In the genomic region with DNA sequence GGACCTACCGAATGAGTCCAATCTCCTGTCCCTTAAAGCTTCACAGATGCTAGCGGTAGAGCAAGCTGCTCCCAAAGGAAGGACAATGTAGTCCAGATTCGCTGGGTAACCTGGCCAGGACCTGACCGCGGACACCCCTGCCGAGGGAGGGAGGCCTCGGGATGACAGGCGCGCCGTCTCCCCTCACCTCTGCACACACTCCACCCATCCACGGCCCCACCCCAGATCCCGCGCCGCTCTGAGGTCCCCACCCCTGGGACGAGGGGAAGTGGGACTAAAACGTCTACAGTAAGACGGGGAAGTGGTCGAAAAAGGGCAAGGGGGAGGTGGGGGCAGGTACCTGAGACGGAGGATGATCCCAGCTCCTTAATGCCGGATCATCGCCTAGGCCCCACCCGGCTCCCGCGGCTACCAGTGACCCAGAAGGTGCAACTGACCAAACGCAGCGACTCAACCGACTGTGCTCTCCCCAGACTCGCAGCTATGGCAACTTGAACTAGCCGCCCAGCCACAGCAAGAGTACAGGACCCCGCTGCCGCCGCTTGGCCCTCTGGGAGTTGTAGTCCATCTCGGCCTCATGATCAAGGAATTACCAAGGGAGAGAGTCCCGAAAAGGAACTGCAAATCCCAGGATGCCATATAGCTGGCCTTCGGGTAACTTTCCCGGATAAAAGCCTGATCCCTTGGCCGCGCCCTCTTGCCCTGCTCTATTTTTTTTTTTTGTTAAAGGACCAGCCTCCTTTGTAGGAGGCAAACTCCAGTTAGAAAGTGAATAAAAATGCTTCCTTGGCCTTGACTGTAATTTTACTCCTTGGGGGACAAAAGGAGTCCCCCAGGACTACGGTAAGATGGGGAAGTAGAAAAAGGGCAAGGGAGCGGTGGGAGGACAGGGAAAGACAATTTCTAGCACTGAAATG, we compare ENCODE assay signal across 1 cellular context.
TF ChIP-seq lines count a peak whose summit lies in the region.

A gene (minus strand): TSS at position 498 of the 917 bp plus-strand sequence.

TF ChIP-seq in K562, 482 proteins besides CTCF, POLR2A, EP300 and RAD21 (continued from another document and continues in another):
- TF ChIP-seq, protein P1, sequence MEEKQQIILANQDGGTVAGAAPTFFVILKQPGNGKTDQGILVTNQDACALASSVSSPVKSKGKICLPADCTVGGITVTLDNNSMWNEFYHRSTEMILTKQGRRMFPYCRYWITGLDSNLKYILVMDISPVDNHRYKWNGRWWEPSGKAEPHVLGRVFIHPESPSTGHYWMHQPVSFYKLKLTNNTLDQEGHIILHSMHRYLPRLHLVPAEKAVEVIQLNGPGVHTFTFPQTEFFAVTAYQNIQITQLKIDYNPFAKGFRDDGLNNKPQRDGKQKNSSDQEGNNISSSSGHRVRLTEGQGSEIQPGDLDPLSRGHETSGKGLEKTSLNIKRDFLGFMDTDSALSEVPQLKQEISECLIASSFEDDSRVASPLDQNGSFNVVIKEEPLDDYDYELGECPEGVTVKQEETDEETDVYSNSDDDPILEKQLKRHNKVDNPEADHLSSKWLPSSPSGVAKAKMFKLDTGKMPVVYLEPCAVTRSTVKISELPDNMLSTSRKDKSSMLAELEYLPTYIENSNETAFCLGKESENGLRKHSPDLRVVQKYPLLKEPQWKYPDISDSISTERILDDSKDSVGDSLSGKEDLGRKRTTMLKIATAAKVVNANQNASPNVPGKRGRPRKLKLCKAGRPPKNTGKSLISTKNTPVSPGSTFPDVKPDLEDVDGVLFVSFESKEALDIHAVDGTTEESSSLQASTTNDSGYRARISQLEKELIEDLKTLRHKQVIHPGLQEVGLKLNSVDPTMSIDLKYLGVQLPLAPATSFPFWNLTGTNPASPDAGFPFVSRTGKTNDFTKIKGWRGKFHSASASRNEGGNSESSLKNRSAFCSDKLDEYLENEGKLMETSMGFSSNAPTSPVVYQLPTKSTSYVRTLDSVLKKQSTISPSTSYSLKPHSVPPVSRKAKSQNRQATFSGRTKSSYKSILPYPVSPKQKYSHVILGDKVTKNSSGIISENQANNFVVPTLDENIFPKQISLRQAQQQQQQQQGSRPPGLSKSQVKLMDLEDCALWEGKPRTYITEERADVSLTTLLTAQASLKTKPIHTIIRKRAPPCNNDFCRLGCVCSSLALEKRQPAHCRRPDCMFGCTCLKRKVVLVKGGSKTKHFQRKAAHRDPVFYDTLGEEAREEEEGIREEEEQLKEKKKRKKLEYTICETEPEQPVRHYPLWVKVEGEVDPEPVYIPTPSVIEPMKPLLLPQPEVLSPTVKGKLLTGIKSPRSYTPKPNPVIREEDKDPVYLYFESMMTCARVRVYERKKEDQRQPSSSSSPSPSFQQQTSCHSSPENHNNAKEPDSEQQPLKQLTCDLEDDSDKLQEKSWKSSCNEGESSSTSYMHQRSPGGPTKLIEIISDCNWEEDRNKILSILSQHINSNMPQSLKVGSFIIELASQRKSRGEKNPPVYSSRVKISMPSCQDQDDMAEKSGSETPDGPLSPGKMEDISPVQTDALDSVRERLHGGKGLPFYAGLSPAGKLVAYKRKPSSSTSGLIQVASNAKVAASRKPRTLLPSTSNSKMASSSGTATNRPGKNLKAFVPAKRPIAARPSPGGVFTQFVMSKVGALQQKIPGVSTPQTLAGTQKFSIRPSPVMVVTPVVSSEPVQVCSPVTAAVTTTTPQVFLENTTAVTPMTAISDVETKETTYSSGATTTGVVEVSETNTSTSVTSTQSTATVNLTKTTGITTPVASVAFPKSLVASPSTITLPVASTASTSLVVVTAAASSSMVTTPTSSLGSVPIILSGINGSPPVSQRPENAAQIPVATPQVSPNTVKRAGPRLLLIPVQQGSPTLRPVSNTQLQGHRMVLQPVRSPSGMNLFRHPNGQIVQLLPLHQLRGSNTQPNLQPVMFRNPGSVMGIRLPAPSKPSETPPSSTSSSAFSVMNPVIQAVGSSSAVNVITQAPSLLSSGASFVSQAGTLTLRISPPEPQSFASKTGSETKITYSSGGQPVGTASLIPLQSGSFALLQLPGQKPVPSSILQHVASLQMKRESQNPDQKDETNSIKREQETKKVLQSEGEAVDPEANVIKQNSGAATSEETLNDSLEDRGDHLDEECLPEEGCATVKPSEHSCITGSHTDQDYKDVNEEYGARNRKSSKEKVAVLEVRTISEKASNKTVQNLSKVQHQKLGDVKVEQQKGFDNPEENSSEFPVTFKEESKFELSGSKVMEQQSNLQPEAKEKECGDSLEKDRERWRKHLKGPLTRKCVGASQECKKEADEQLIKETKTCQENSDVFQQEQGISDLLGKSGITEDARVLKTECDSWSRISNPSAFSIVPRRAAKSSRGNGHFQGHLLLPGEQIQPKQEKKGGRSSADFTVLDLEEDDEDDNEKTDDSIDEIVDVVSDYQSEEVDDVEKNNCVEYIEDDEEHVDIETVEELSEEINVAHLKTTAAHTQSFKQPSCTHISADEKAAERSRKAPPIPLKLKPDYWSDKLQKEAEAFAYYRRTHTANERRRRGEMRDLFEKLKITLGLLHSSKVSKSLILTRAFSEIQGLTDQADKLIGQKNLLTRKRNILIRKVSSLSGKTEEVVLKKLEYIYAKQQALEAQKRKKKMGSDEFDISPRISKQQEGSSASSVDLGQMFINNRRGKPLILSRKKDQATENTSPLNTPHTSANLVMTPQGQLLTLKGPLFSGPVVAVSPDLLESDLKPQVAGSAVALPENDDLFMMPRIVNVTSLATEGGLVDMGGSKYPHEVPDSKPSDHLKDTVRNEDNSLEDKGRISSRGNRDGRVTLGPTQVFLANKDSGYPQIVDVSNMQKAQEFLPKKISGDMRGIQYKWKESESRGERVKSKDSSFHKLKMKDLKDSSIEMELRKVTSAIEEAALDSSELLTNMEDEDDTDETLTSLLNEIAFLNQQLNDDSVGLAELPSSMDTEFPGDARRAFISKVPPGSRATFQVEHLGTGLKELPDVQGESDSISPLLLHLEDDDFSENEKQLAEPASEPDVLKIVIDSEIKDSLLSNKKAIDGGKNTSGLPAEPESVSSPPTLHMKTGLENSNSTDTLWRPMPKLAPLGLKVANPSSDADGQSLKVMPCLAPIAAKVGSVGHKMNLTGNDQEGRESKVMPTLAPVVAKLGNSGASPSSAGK (IDR thresholded peaks at IDR 0.05), result no peak
- peak; percentile 96 for TF ChIP-seq HCFC1 (IDR thresholded peaks at IDR 0.05; ENCODE audit: low read depth, low read length)
- TF ChIP-seq NRF1 (conservative IDR thresholded peaks at IDR 0.05 in 1 of 2, IDR thresholded peaks at IDR 0.05 in 1 of 2), result peak; percentile 12 to 26; a peak in 1 of 4 replicates
- peak; percentile 60; the same call in 1 of the 2 replicates for TF ChIP-seq PHF8 (IDR thresholded peaks at IDR 0.05; ENCODE audit: borderline replicate concordance, low read length)
- TF ChIP-seq, protein P2, sequence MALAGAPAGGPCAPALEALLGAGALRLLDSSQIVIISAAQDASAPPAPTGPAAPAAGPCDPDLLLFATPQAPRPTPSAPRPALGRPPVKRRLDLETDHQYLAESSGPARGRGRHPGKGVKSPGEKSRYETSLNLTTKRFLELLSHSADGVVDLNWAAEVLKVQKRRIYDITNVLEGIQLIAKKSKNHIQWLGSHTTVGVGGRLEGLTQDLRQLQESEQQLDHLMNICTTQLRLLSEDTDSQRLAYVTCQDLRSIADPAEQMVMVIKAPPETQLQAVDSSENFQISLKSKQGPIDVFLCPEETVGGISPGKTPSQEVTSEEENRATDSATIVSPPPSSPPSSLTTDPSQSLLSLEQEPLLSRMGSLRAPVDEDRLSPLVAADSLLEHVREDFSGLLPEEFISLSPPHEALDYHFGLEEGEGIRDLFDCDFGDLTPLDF (CRISPR knock-in tag; IDR thresholded peaks at IDR 0.05), result no peak
- TF ChIP-seq, protein P3, sequence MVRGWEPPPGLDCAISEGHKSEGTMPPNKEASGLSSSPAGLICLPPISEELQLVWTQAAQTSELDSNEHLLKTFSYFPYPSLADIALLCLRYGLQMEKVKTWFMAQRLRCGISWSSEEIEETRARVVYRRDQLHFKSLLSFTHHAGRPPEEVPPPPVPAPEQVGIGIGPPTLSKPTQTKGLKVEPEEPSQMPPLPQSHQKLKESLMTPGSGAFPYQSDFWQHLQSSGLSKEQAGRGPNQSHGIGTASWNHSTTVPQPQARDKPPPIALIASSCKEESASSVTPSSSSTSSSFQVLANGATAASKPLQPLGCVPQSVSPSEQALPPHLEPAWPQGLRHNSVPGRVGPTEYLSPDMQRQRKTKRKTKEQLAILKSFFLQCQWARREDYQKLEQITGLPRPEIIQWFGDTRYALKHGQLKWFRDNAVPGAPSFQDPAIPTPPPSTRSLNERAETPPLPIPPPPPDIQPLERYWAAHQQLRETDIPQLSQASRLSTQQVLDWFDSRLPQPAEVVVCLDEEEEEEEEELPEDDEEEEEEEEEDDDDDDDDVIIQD (CRISPR knock-in tag; IDR thresholded peaks at IDR 0.05), result no peak
- peak; percentile 59; the same call in 1 of the 2 replicates for TF ChIP-seq ZNF175 (CRISPR knock-in tag; IDR thresholded peaks at IDR 0.05; ENCODE audit: low read depth)
- peak; percentile 84; the same call in 1 of the 2 replicates for TF ChIP-seq ZNF197 (CRISPR knock-in tag; IDR thresholded peaks at IDR 0.05; ENCODE audit: low read depth)
- peak; percentile 86 to 89 for TF ChIP-seq SIX5 (IDR thresholded peaks at IDR 0.05; ENCODE audit: borderline replicate concordance in 1 of 2, insufficient read depth in 1 of 2, low read depth in 1 of 2, low read length in 2 of 2)
- no peak for TF ChIP-seq BMI1 (IDR thresholded peaks at IDR 0.05; ENCODE audit: low read length)
- TF ChIP-seq ZFP30 (CRISPR knock-in tag; IDR thresholded peaks at IDR 0.05; ENCODE audit: borderline replicate concordance), result no peak
- TF ChIP-seq SIRT6 (IDR thresholded peaks at IDR 0.05; ENCODE audit: low read depth, low read length), result no peak
- no peak for TF ChIP-seq PCBP1 (IDR thresholded peaks at IDR 0.05; ENCODE audit: low read depth, low read length, poor library complexity, severe bottlenecking)
- TF ChIP-seq ZNF551 (CRISPR knock-in tag; IDR thresholded peaks at IDR 0.05), result no peak
- no peak for TF ChIP-seq POLR3A (IDR thresholded peaks at IDR 0.05; ENCODE audit: borderline replicate concordance, extremely low read depth, insufficient read depth, insufficient read length)
- TF ChIP-seq KDM5B (IDR thresholded peaks at IDR 0.05; ENCODE audit: insufficient replicate concordance, low read depth, low read length), result peak; percentile 78
- TF ChIP-seq, protein P4, sequence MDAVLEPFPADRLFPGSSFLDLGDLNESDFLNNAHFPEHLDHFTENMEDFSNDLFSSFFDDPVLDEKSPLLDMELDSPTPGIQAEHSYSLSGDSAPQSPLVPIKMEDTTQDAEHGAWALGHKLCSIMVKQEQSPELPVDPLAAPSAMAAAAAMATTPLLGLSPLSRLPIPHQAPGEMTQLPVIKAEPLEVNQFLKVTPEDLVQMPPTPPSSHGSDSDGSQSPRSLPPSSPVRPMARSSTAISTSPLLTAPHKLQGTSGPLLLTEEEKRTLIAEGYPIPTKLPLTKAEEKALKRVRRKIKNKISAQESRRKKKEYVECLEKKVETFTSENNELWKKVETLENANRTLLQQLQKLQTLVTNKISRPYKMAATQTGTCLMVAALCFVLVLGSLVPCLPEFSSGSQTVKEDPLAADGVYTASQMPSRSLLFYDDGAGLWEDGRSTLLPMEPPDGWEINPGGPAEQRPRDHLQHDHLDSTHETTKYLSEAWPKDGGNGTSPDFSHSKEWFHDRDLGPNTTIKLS (IDR thresholded peaks at IDR 0.05; ENCODE audit: borderline replicate concordance, low read depth), result peak; percentile 58; the same call in 1 of the 2 replicates
- no peak for TF ChIP-seq MYBL2 (IDR thresholded peaks at IDR 0.05; ENCODE audit: low read depth)
- no peak for TF ChIP-seq MYBL2 (CRISPR knock-in tag; IDR thresholded peaks at IDR 0.05; ENCODE audit: borderline replicate concordance)
- TF ChIP-seq, protein P5, sequence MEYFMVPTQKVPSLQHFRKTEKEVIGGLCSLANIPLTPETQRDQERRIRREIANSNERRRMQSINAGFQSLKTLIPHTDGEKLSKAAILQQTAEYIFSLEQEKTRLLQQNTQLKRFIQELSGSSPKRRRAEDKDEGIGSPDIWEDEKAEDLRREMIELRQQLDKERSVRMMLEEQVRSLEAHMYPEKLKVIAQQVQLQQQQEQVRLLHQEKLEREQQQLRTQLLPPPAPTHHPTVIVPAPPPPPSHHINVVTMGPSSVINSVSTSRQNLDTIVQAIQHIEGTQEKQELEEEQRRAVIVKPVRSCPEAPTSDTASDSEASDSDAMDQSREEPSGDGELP (CRISPR knock-in tag; IDR thresholded peaks at IDR 0.05; ENCODE audit: borderline replicate concordance), result peak; percentile 51; the same call in 1 of the 2 replicates
- TF ChIP-seq TFAM (CRISPR knock-in tag; conservative IDR thresholded peaks at IDR 0.05), result no peak
- no peak for TF ChIP-seq BRF1 (IDR thresholded peaks at IDR 0.05; ENCODE audit: borderline replicate concordance, extremely low read depth, insufficient read length)
- TF ChIP-seq JUNB (CRISPR knock-in tag; conservative IDR thresholded peaks at IDR 0.05), result no peak
- peak; percentile 72 for TF ChIP-seq CTBP1 (IDR thresholded peaks at IDR 0.05; ENCODE audit: borderline replicate concordance)
- TF ChIP-seq ZNF445 (CRISPR knock-in tag; IDR thresholded peaks at IDR 0.05; ENCODE audit: low read depth), result no peak
- no peak for TF ChIP-seq NR4A1 (CRISPR knock-in tag; IDR thresholded peaks at IDR 0.05)
- TF ChIP-seq NR4A1 (tag; IDR thresholded peaks at IDR 0.05), result no peak
- no peak for TF ChIP-seq RBM34 (IDR thresholded peaks at IDR 0.05; ENCODE audit: borderline replicate concordance, insufficient read depth, low read length)
- no peak for TF ChIP-seq NCOR1 (IDR thresholded peaks at IDR 0.05)
- TF ChIP-seq NR2C1 (IDR thresholded peaks at IDR 0.05), result peak; percentile 88
- TF ChIP-seq NR2C1 (tag; IDR thresholded peaks at IDR 0.05), result peak; percentile 94
- TF ChIP-seq, protein P6, sequence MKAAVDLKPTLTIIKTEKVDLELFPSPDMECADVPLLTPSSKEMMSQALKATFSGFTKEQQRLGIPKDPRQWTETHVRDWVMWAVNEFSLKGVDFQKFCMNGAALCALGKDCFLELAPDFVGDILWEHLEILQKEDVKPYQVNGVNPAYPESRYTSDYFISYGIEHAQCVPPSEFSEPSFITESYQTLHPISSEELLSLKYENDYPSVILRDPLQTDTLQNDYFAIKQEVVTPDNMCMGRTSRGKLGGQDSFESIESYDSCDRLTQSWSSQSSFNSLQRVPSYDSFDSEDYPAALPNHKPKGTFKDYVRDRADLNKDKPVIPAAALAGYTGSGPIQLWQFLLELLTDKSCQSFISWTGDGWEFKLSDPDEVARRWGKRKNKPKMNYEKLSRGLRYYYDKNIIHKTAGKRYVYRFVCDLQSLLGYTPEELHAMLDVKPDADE (conservative IDR thresholded peaks at IDR 0.05; ENCODE audit: control insufficient read depth, low read depth, low read length), result peak; percentile 87
- no peak for TF ChIP-seq NR2C2 (CRISPR knock-in tag; IDR thresholded peaks at IDR 0.05)
- peak; percentile 98 for TF ChIP-seq NR2C2 (tag; IDR thresholded peaks at IDR 0.05)
- TF ChIP-seq, protein P7, sequence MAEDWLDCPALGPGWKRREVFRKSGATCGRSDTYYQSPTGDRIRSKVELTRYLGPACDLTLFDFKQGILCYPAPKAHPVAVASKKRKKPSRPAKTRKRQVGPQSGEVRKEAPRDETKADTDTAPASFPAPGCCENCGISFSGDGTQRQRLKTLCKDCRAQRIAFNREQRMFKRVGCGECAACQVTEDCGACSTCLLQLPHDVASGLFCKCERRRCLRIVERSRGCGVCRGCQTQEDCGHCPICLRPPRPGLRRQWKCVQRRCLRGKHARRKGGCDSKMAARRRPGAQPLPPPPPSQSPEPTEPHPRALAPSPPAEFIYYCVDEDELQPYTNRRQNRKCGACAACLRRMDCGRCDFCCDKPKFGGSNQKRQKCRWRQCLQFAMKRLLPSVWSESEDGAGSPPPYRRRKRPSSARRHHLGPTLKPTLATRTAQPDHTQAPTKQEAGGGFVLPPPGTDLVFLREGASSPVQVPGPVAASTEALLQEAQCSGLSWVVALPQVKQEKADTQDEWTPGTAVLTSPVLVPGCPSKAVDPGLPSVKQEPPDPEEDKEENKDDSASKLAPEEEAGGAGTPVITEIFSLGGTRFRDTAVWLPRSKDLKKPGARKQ (CRISPR knock-in tag; IDR thresholded peaks at IDR 0.05), result no peak
- peak; percentile 62 for TF ChIP-seq TBP (optimal IDR thresholded peaks at IDR 0.05; ENCODE audit: low read depth, low read length)
- no peak for TF ChIP-seq MYC (IDR thresholded peaks at IDR 0.05; ENCODE audit: low read depth, low read length)
- TF ChIP-seq MYC (CRISPR knock-in tag; IDR thresholded peaks at IDR 0.05; ENCODE audit: borderline replicate concordance, low read depth), result no peak
